8 cellular contexts compared by ENCODE assay signal in genomic region chr3:52268036-52268435, GRCh38.
DNase-seq lines count a peak whose midpoint lies in the region; ATAC-seq and TF ChIP-seq lines count a peak whose summit lies in the region.
"Had no signal": no experiment of that assay in that cellular context is flagged by ENCODE, and none has a peak within 500 bp of the region (broad histone marks: within the 10 kb centered on the region; RNA-seq: fewer than 3 reads in every experiment).

No MANE protein-coding gene starts in this region.

- peak overlapping the region; percentile 86 for H3K27ac Mint-ChIP-seq in T-helper 1 cell treated with Interleukin-12 subunit alpha and Interleukin-12 subunit beta and Interleukin-4 antibody, amounts not matched to agents 30 μg/mL and 1 μg/mL, for 36 hours

- DNase-seq in activated T-cell treated with anti-CD3 and anti-CD28 coated beads, Interleukin-2, amount 50 U/mL, for 1 hour: peak; percentile 69
- DNase-seq in epithelial cell of esophagus (ENCODE audit: low read depth): peak; percentile 84
- DNase-seq in stimulated activated CD8-positive, alpha-beta memory T cell treated with anti-CD3 and anti-CD28 coated beads, Interleukin-4, amount 100 ng/mL, for 48 hours: peak; percentile 69
- no peak for DNase-seq in NCI-H226
- DNase-seq in 8988T: no peak
- DNase-seq: activated gamma-delta T cell had no signal

- TF ChIP-seq CTCF in epithelial cell of esophagus (IDR thresholded peaks at IDR 0.05; ENCODE audit: insufficient read depth, low read depth, low read length, missing control alignments): no peak

- no peak overlapping the region for H3K4me3 ChIP-seq in epithelial cell of esophagus (ENCODE audit: low read length)

- ATAC-seq in SK-N-SH treated with all-trans-retinoic acid at 6 μM for 48 hours: no peak

- H3K9me3 Mint-ChIP-seq in T-helper 1 cell treated with Interleukin-12 subunit alpha and Interleukin-12 subunit beta and Interleukin-4 antibody, amounts not matched to agents 30 μg/mL and 1 μg/mL, for 36 hours: no peaks in the 10 kb centered on the region

- H3K4me3 Mint-ChIP-seq in T-helper 1 cell treated with Interleukin-12 subunit alpha and Interleukin-12 subunit beta and Interleukin-4 antibody, amounts not matched to agents 30 μg/mL and 1 μg/mL, for 36 hours: peak overlapping the region; percentile 54

- H3K4me1 Mint-ChIP-seq in T-helper 1 cell treated with Interleukin-12 subunit alpha and Interleukin-12 subunit beta and Interleukin-4 antibody, amounts not matched to agents 30 μg/mL and 1 μg/mL, for 36 hours (ENCODE audit: low read depth): peaks cover 63% of the 10 kb centered on the region

- no peaks in the 10 kb centered on the region for H3K27me3 Mint-ChIP-seq in T-helper 1 cell treated with Interleukin-12 subunit alpha and Interleukin-12 subunit beta and Interleukin-4 antibody, amounts not matched to agents 30 μg/mL and 1 μg/mL, for 36 hours (ENCODE audit: low read depth)

- peaks cover 56% of the 10 kb centered on the region for H3K36me3 Mint-ChIP-seq in T-helper 1 cell treated with Interleukin-12 subunit alpha and Interleukin-12 subunit beta and Interleukin-4 antibody, amounts not matched to agents 30 μg/mL and 1 μg/mL, for 36 hours (ENCODE audit: low read depth)

TF ChIP-seq in SK-N-SH treated with all-trans-retinoic acid at 6 μM for 48 hours, 23 proteins besides CTCF, POLR2A, EP300 and RAD21:
- TF ChIP-seq ZFP3 (CRISPR knock-in tag; IDR thresholded peaks at IDR 0.05) (no peak), ZNF565 (CRISPR knock-in tag; conservative IDR thresholded peaks at IDR 0.05; ENCODE audit: low read depth) (no peak), ZNF70 (CRISPR knock-in tag; IDR thresholded peaks at IDR 0.05) (no peak), RARB (CRISPR knock-in tag; IDR thresholded peaks at IDR 0.05) (no peak), OSR1 (CRISPR knock-in tag; IDR thresholded peaks at IDR 0.05) (no peak), ESRRG (CRISPR knock-in tag; IDR thresholded peaks at IDR 0.05) (no peak), PPARA (CRISPR knock-in tag; IDR thresholded peaks at IDR 0.05; ENCODE audit: borderline replicate concordance) (no peak), BACH2 (CRISPR knock-in tag; IDR thresholded peaks at IDR 0.05; ENCODE audit: borderline replicate concordance) (no peak), ZC3H10 (CRISPR knock-in tag; IDR thresholded peaks at IDR 0.05) (no peak), TOX (CRISPR knock-in tag; IDR thresholded peaks at IDR 0.05; ENCODE audit: borderline replicate concordance) (no peak), PATZ1 (CRISPR knock-in tag; IDR thresholded peaks at IDR 0.05; ENCODE audit: borderline replicate concordance) (no peak)

Comparison
In these comparisons a context has a peak if more than half of its experiments do, and no peak if none do; other contexts are left out.
1. DNase-seq: peak in activated T-cell treated with anti-CD3 and anti-CD28 coated beads, Interleukin-2, amount 50 U/mL, for 1 hour (single experiment), epithelial cell of esophagus (single experiment) and stimulated activated CD8-positive, alpha-beta memory T cell treated with anti-CD3 and anti-CD28 coated beads, Interleukin-4, amount 100 ng/mL, for 48 hours (single experiment); none in NCI-H226 (single experiment) and 8988T (single experiment).